In genomic region chr1:148402152-148403084, GRCh38 we compare ENCODE assay signal across 8 cellular contexts.
DNase-seq lines count a peak whose midpoint lies in the region; ATAC-seq and TF ChIP-seq lines count a peak whose summit lies in the region.
"Not testable (repeated sequence)": the region's sequence is repeated elsewhere in the genome, so short reads cannot be mapped to it uniquely, and the experiment has no call there.

No MANE protein-coding gene starts in this region.

- H3K4me1 ChIP-seq in breast epithelium; iPS-20b (ENCODE audit: insufficient read depth, low read length): not testable (repeated sequence)

- peak overlapping the region; percentile 86 for H3K9ac ChIP-seq in iPS-20b (ENCODE audit: low read depth, low read length)

- not testable (repeated sequence) for TF ChIP-seq CTCF in breast epithelium (IDR thresholded peaks at IDR 0.05); retinal pigment epithelial cell (conservative IDR thresholded peaks at IDR 0.05; ENCODE audit: low read depth, low read length)

- H3K36me3 ChIP-seq in breast epithelium; iPS-20b (ENCODE audit: insufficient read depth, low read depth, low read length): not testable (repeated sequence)

- H3K27me3 ChIP-seq in breast epithelium; iPS-20b (ENCODE audit: insufficient read depth, low read length): not testable (repeated sequence)

- intact Hi-C loops in breast epithelium (cut with DNase I; ENCODE audit: low total_unique reads) = not testable (repeated sequence)

- not testable (repeated sequence) for H3K9me3 ChIP-seq in breast epithelium; iPS-20b (ENCODE audit: insufficient read depth, low read depth, low read length)

- H3K27ac ChIP-seq in breast epithelium = peak overlapping the region; percentile 88 to 91
- not testable (repeated sequence) for H3K27ac ChIP-seq in iPS-20b (ENCODE audit: low read length)

- peak; percentile 30 for DNase-seq in NCI-H2196 (lab: John Stamatoyannopoulos, UW; ENCODE audit: unreplicated experiment)
- peak; percentile 55 to 68 (median 61) for DNase-seq in activated CD4-positive, CD25-positive, alpha-beta regulatory T cell (lab: John Stamatoyannopoulos, UW)
- DNase-seq in breast epithelium (ENCODE audit: low spot score in 2 of 2) = peak; percentile 66 to 80
- peak; percentile 48 for DNase-seq in retinal pigment epithelial cell (ENCODE audit: low read depth)
- DNase-seq in ureter (ENCODE audit: low spot score) = peak; percentile 74

- ATAC-seq in GM18517 (IDR thresholded peaks at IDR 0.05; ENCODE audit: unreplicated experiment) = peak; percentile 82
- peak; percentile 85 for ATAC-seq in HG02884 (IDR thresholded peaks at IDR 0.05; ENCODE audit: unreplicated experiment)

- not testable (repeated sequence) for TF ChIP-seq POLR2A in breast epithelium (IDR thresholded peaks at IDR 0.05)

- peak overlapping the region; percentile 44 to 81 (median 65) for H3K4me3 ChIP-seq in breast epithelium
- peak overlapping the region; percentile 79 for H3K4me3 ChIP-seq in iPS-20b (ENCODE audit: low read length)
- peak overlapping the region; percentile 69 for H3K4me3 ChIP-seq in retinal pigment epithelial cell (ENCODE audit: low read length)
